In the genomic region with DNA sequence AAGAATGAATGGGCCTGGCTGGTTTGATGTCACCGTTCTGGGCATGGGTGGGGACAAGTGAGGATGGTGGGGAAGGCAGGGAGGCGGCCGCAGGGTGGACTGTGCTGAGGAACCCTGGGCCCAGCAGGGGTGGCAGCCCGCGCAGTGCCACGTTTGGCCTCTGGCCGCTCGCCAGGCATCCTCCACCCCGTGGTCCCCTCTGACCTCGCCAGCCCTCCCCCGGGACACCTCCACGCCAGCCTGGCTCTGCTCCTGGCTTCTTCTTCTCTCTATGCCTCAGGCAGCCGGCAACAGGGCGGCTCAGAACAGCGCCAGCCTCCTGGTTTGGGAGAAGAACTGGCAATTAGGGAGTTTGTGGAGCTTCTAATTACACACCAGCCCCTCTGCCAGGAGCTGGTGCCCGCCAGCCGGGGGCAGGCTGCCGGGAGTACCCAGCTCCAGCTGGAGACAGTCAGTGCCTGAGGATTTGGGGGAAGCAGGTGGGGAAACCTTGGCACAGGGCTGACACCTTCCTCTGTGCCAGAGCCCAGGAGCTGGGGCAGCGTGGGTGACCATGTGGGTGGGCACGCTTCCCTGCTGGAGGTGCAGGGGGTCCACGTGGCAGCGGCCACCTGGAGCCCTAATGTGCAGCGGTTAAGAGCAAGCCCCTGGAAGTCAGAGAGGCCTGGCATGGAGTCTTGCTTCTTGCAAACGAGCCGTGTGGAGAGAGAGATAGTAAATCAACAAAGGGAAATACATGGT, we compare ENCODE assay signal across 16 cellular contexts. TPM values are rescaled to one million over a fixed set of nuclear protein-coding genes. Genes with fewer than 3 reads are reported as not detected.
DNase-seq lines count a peak whose midpoint lies in the region; ATAC-seq and TF ChIP-seq lines count a peak whose summit lies in the region.
"Had no signal": no experiment of that assay in that cellular context is flagged by ENCODE, and none has a peak within 500 bp of the region (broad histone marks: within the 10 kb centered on the region; RNA-seq: fewer than 3 reads in every experiment).

No MANE protein-coding gene starts in this region.

- POLR2A ChIA-PET in RWPE1 (lab: Yijun Ruan, JAX; ENCODE audit: low non-redundant PET), result no interaction called here

- H3K27me3 ChIP-seq in lower lobe of right lung (ENCODE audit: low read depth), result no peaks in the 10 kb centered on the region

- H3K4me1 ChIP-seq in lower lobe of right lung, result peaks cover 41% of the 10 kb centered on the region
- H3K4me1 ChIP-seq: gastroesophageal sphincter, parathyroid adenoma had no signal

- peak overlapping the region; percentile 90 for H3K27ac ChIP-seq in RWPE1
- peak overlapping the region; percentile 41 for H3K27ac ChIP-seq in lower lobe of right lung
- peak overlapping the region; percentile 40 for H3K27ac ChIP-seq in temporal lobe (ENCODE audit: low read depth, low read length)
- H3K27ac ChIP-seq: HL-60, parathyroid adenoma had no signal

- CTCF ChIA-PET in RWPE1 (lab: Yijun Ruan, JAX), result interaction anchor here (0.6 to 0.7 kb wide), 3 partner anchors 42 to 278 kb away, joined by 3 read pairs; no protein-coding TSS in a partner anchor

- no peaks in the 10 kb centered on the region for H3K9me3 ChIP-seq in lower lobe of right lung
- H3K9me3 ChIP-seq: A549, gastroesophageal sphincter had no signal

- peak in 2 of 3 experiments; percentile 9 to 39 for DNase-seq in NCI-H1417 (lab: John Stamatoyannopoulos, UW)
- no peak for DNase-seq in NCI-H1417 treated with DMSO at 0.1 percent for 48 hours (lab: John Stamatoyannopoulos, UW)
- no peak for DNase-seq in RWPE1 (ENCODE audit: low spot score)
- no peak for DNase-seq in lower lobe of right lung
- no peak for DNase-seq in Right ventricle myocardium inferior (ENCODE audit: missing footprints)
- DNase-seq: activated CD4-positive, alpha-beta memory T cell treated with anti-CD3 and anti-CD28 coated beads for 36 hours; GF-D8; NCI-H1930 had no signal

- intact Hi-C loops in lower lobe of right lung (cut with DNase I) (no loop called here), Right ventricle myocardium inferior (cut with DNase I) (no loop called here)

- no peak for ATAC-seq in lower lobe of right lung
- ATAC-seq in GM18868 (IDR thresholded peaks at IDR 0.05; ENCODE audit: unreplicated experiment), result no peak
- no peak for ATAC-seq in HG03439 (IDR thresholded peaks at IDR 0.05; ENCODE audit: unreplicated experiment)
- ATAC-seq in Right ventricle myocardium inferior, result no peak
- ATAC-seq: gastroesophageal sphincter had no signal

- H3K4me3 ChIP-seq in lower lobe of right lung, result no peak overlapping the region
- H3K4me3 ChIP-seq: A549, gastroesophageal sphincter had no signal

- TF ChIP-seq CTCF in RWPE1 (conservative IDR thresholded peaks at IDR 0.05; ENCODE audit: low read depth) (no peak), lower lobe of right lung (IDR thresholded peaks at IDR 0.05) (no peak)

- H3K36me3 ChIP-seq in lower lobe of right lung, result no peaks in the 10 kb centered on the region
- H3K36me3 ChIP-seq: gastroesophageal sphincter had no signal

RNA-seq across cellular contexts. Expression of gene SERPINF1, which starts 6.4 kb away (rescaled TPM):
- total RNA-seq in lower lobe of right lung, result 204 TPM
- total RNA-seq in temporal lobe, result 11.8 TPM
- 198 TPM for total RNA-seq in Right ventricle myocardium inferior
- total RNA-seq: endothelial cell of umbilical vein had no signal

RNA-seq across cellular contexts. Expression of gene SERPINF2, which starts 12.8 kb away (rescaled TPM):
- 24.1 TPM for total RNA-seq in lower lobe of right lung
- not detected for total RNA-seq in temporal lobe
- 0.73 TPM for total RNA-seq in Right ventricle myocardium inferior
- total RNA-seq: activated CD4-positive, alpha-beta memory T cell treated with anti-CD3 and anti-CD28 coated beads for 36 hours; endothelial cell of umbilical vein had no signal

RNA-seq across cellular contexts. Expression of gene WDR81, which starts 30.9 kb away (rescaled TPM):
- total RNA-seq in lower lobe of right lung (49.9 TPM), temporal lobe (8.9 TPM), Right ventricle myocardium inferior (10.4 TPM)

RNA-seq across cellular contexts. Expression of gene TLCD2, which starts 45.2 kb away (rescaled TPM):
- total RNA-seq in lower lobe of right lung (13.4 TPM), temporal lobe (0.25 TPM), Right ventricle myocardium inferior (2.4 TPM)

Comparison
In these comparisons a context has a peak if more than half of its experiments do, and no peak if none do; other contexts are left out.
1. DNase-seq: peak in NCI-H1417 (2 of 3); none in NCI-H1417 treated with DMSO at 0.1 percent for 48 hours (single experiment), RWPE1 (single experiment), lower lobe of right lung (single experiment) and Right ventricle myocardium inferior (single experiment).
2. H3K27ac ChIP-seq: peak in every context shown above with its lines; median percentile 90 in RWPE1; 41 in lower lobe of right lung; 40 in temporal lobe.
3. RNA of gene SERPINF1, which starts 6.4 kb away (total RNA-seq): 204 TPM in lower lobe of right lung (single experiment) and 198 TPM in Right ventricle myocardium inferior (single experiment); 11.8 TPM in temporal lobe (single experiment); every median in the first group is over 10 times any median in the second.
4. RNA of gene SERPINF2, which starts 12.8 kb away (total RNA-seq): 24.1 TPM in lower lobe of right lung (single experiment); 0.73 TPM in Right ventricle myocardium inferior (single experiment) and not detected in temporal lobe (single experiment); every median in the first group is over 10 times any median in the second.